In the genomic region with DNA sequence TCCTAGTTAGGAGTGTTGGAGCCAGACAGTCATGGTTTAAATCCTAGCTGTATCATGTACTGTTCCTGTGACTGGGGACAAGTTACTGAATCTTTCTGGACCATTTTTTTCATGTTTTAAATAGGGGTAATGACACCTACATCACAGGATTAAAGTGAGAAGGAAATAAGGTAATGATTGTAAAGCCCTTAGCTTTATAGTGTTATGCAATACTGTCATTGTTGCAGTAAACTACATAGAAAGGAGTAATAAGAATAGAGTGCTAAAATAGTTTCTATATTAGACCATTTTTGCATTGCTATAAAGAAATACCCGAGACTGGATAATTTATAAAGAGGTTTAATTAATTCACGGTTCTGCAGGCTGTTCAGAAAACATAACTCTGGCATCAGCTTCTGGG, we compare ENCODE assay signal across 20 cellular contexts. TPM values are rescaled to one million over a fixed set of nuclear protein-coding genes. Genes with fewer than 3 reads are reported as not detected.
A peak's percentile ranks its signal among the peaks of the same experiment; 100 is the strongest.
DNase-seq lines count a peak whose midpoint lies in the region; ATAC-seq, FAIRE-seq and TF ChIP-seq lines count a peak whose summit lies in the region.
"Had no signal": no experiment of that assay in that cellular context is flagged by ENCODE, and none has a peak within 500 bp of the region (broad histone marks: within the 10 kb centered on the region; RNA-seq: fewer than 3 reads in every experiment).

No MANE protein-coding gene starts in this region.

- BruUV-seq in HepG2 (replicated peaks; lab: Mats Ljungman, UMichigan) = TSS peak; percentile 2
- BruUV-seq in Panc1 (replicated peaks; lab: Mats Ljungman, UMichigan) = TSS peak; percentile 8

- H3K27ac ChIP-seq in HepG2 (ENCODE audit: extremely low read length, insufficient read depth, low read length) (no peak overlapping the region), right lobe of liver (no peak overlapping the region), Panc1 (ENCODE audit: low read length) (no peak overlapping the region), suprapubic skin (no peak overlapping the region)
- H3K27ac ChIP-seq in effector memory CD4-positive, alpha-beta T cell (ENCODE audit: insufficient read depth, low read length, poor library complexity, severe bottlenecking) = no peak overlapping the region
- H3K27ac ChIP-seq: BLaER1 treated with 17β-estradiol and CSF1 and Interleukin-3, amounts not matched to agents 10 nM and 100 nM had no signal

- in situ Hi-C loops in HepG2 (cut with HindIII; ENCODE audit: extremely low pct_ligation_motif_present, low pct_unique_long_range_greater_than_20kb) = no loop called here
- in situ Hi-C loops in Panc1 (cut with HindIII; ENCODE audit: low pct_unique_long_range_greater_than_20kb, low sequenced_read_pairs) = no loop called here

- H3K36me3 ChIP-seq in HepG2 (replicated peaks in 1 of 2; ENCODE audit: control insufficient read depth in 1 of 2, insufficient read depth in 2 of 2, low read length in 2 of 2) (peaks cover 0 to 3% of the 10 kb centered on the region in 2 experiments; a peak in 2 of 5 replicates), right lobe of liver (no peaks in the 10 kb centered on the region), Panc1 (ENCODE audit: control insufficient read depth, insufficient read depth, low read length) (no peaks in the 10 kb centered on the region), suprapubic skin (no peaks in the 10 kb centered on the region)
- H3K36me3 ChIP-seq in effector memory CD4-positive, alpha-beta T cell (ENCODE audit: control insufficient read depth, insufficient read depth, low read length) = no peaks in the 10 kb centered on the region

- TF ChIP-seq POLR2A in HepG2 (IDR thresholded peaks at IDR 0.05; ENCODE audit: insufficient read depth in 1 of 2, low read depth in 2 of 2, low read length in 2 of 2) (no peak), right lobe of liver (IDR thresholded peaks at IDR 0.05) (no peak), suprapubic skin (IDR thresholded peaks at IDR 0.05) (no peak)

- H4K20me1 ChIP-seq in HepG2 (ENCODE audit: insufficient read depth, low read length) = peaks cover 34% of the 10 kb centered on the region

- intact Hi-C loops in HepG2 (cut with micrococcal nuclease; ENCODE audit: unreplicated experiment) (no loop called here), right lobe of liver (cut with DNase I) (no loop called here), Panc1 (cut with micrococcal nuclease; ENCODE audit: unreplicated experiment) (no loop called here), left colon (cut with DNase I, micrococcal nuclease) (no loop called here)

- no peak overlapping the region for H2AFZ ChIP-seq in HepG2 (ENCODE audit: low read length)

- no peaks in the 10 kb centered on the region for H3K27me3 ChIP-seq in HepG2 (ENCODE audit: control insufficient read depth in 1 of 2, insufficient read depth in 2 of 2, low read length in 2 of 2)
- no peaks in the 10 kb centered on the region for H3K27me3 ChIP-seq in right lobe of liver
- H3K27me3 ChIP-seq in Panc1 (ENCODE audit: control insufficient read depth, insufficient read depth, low read length) = no peaks in the 10 kb centered on the region
- no peaks in the 10 kb centered on the region for H3K27me3 ChIP-seq in effector memory CD4-positive, alpha-beta T cell (replicated peaks; ENCODE audit: control insufficient read depth, insufficient read depth, low read length, poor library complexity, severe bottlenecking)
- no peaks in the 10 kb centered on the region for H3K27me3 ChIP-seq in suprapubic skin
- H3K27me3 ChIP-seq: BLaER1 treated with 17β-estradiol and CSF1 and Interleukin-3, amounts not matched to agents 10 nM and 100 nM had no signal

- TF ChIP-seq RAD21 in HepG2 (CRISPR knock-in tag; IDR thresholded peaks at IDR 0.05) = no peak

- no peak overlapping the region for H3K9ac ChIP-seq in HepG2 (ENCODE audit: insufficient read depth, low read depth, low read length)
- H3K9ac ChIP-seq: BLaER1 treated with 17β-estradiol and CSF1 and Interleukin-3, amounts not matched to agents 10 nM and 100 nM had no signal

- WGBS in HepG2 (ENCODE audit: low lambda C conversion rate) = 98% methylated on average over 2 of the region's 2 CpGs
- WGBS in right lobe of liver (ENCODE audit: insufficient coverage, low coverage, low lambda C conversion rate, missing lambda C conversion rate) = 92% methylated on average over 2 of the region's 2 CpGs
- 87% methylated on average over 2 of the region's 2 CpGs for WGBS in suprapubic skin

- TF ChIP-seq EP300 in HepG2 (IDR thresholded peaks at IDR 0.05; ENCODE audit: low read depth in 2 of 2, low read length in 2 of 2) = no peak
- TF ChIP-seq EP300 in HepG2 (CRISPR knock-in tag; IDR thresholded peaks at IDR 0.05; ENCODE audit: borderline replicate concordance) = no peak
- TF ChIP-seq EP300 in suprapubic skin (IDR thresholded peaks at IDR 0.05) = no peak

- peaks cover 100% of the 10 kb centered on the region for H3K79me2 ChIP-seq in HepG2 (ENCODE audit: insufficient read depth, low read length)

- H3K4me1 ChIP-seq in HepG2 (ENCODE audit: insufficient read depth, low read length) = peaks cover 89% of the 10 kb centered on the region
- H3K4me1 ChIP-seq in right lobe of liver = peaks cover 0 to 16% (median 6%) of the 10 kb centered on the region in 4 donors
- peaks cover 9% of the 10 kb centered on the region for H3K4me1 ChIP-seq in Panc1 (ENCODE audit: control insufficient read depth, insufficient read depth, low read length)
- peaks cover 3% of the 10 kb centered on the region for H3K4me1 ChIP-seq in effector memory CD4-positive, alpha-beta T cell (ENCODE audit: control insufficient read depth, insufficient read depth, low read length, poor library complexity, severe bottlenecking)
- peaks cover 17% of the 10 kb centered on the region for H3K4me1 ChIP-seq in suprapubic skin

- no peak overlapping the region for H3K4me3 ChIP-seq in HepG2 (replicated peaks in 1 of 3; ENCODE audit: insufficient read depth in 1 of 3, low read depth in 2 of 3, low read length in 3 of 3)
- no peak overlapping the region for H3K4me3 ChIP-seq in right lobe of liver
- H3K4me3 ChIP-seq in Panc1 (ENCODE audit: low read depth in 2 of 2, low read length in 2 of 2) = no peak overlapping the region
- H3K4me3 ChIP-seq in effector memory CD4-positive, alpha-beta T cell (ENCODE audit: insufficient read depth, low read depth, low read length, poor library complexity, severe bottlenecking) = no peak overlapping the region
- no peak overlapping the region for H3K4me3 ChIP-seq in suprapubic skin
- H3K4me3 ChIP-seq: BLaER1 treated with 17β-estradiol and CSF1 and Interleukin-3, amounts not matched to agents 10 nM and 100 nM; GM12878 had no signal

- H3K9me3 ChIP-seq in HepG2 (ENCODE audit: low read length) = no peaks in the 10 kb centered on the region
- no peaks in the 10 kb centered on the region for H3K9me3 ChIP-seq in right lobe of liver
- H3K9me3 ChIP-seq in Panc1 (ENCODE audit: control insufficient read depth, insufficient read depth, low read depth, low read length) = peaks cover 3% of the 10 kb centered on the region; the same call in 1 of the 2 replicates
- H3K9me3 ChIP-seq in effector memory CD4-positive, alpha-beta T cell (ENCODE audit: control insufficient read depth, low read length) = no peaks in the 10 kb centered on the region
- no peaks in the 10 kb centered on the region for H3K9me3 ChIP-seq in suprapubic skin

- no peak for DNase-seq in HepG2 (ENCODE audit: low spot score)
- no peak for DNase-seq in right lobe of liver
- no peak for DNase-seq in Panc1 (ENCODE audit: low read depth, low spot score)
- DNase-seq in left colon = no peak
- DNase-seq in effector memory CD4-positive, alpha-beta T cell = no peak
- no peak for DNase-seq in suprapubic skin (ENCODE audit: low spot score in 2 of 2)
- no peak for DNase-seq in NCI-H1436 (lab: John Stamatoyannopoulos, UW)
- DNase-seq: CD8-positive, alpha-beta memory T cell; COR-L47; DMS 273 treated with DMSO at 0.1 percent for 48 hours; DMS53; DND-41; EL; GOT3; H7; HFFc6 had no signal

- POLR2A ChIA-PET in HepG2 (lab: Yijun Ruan, JAX) = interaction anchor here (1.1 to 2.7 kb wide), 2 partner anchors 15 to 142 kb away, joined by 4 to 13 read pairs; a partner anchor contains a TSS
- POLR2A ChIA-PET in Panc1 (lab: Charles Lee) = no interaction called here

- FAIRE-seq in HepG2 (lab: Jason Lieb, UNC) = no peak
- FAIRE-seq: GM12878, HTR-8/SVneo had no signal

- CTCF ChIA-PET in HepG2 (lab: Yijun Ruan, JAX; ENCODE audit: low intra/inter-chr PET ratio, low total read pairs) = no interaction called here
- CTCF ChIA-PET in Panc1 (lab: Charles Lee) = no interaction called here

- ATAC-seq in HepG2 (no peak), right lobe of liver (no peak), Panc1 (no peak), left colon (peak; percentile 61)
- ATAC-seq: GM12878, HCT116 had no signal

- no peak for TF ChIP-seq CTCF in HepG2 (CRISPR knock-in tag; IDR thresholded peaks at IDR 0.05)
- TF ChIP-seq CTCF in right lobe of liver (IDR thresholded peaks at IDR 0.05) = no peak
- no peak for TF ChIP-seq CTCF in Panc1 (IDR thresholded peaks at IDR 0.05)
- TF ChIP-seq CTCF in suprapubic skin (IDR thresholded peaks at IDR 0.05) = no peak

- no peak overlapping the region for H3K4me2 ChIP-seq in HepG2 (ENCODE audit: low read depth, low read length)
- H3K4me2 ChIP-seq: BLaER1 treated with 17β-estradiol and CSF1 and Interleukin-3, amounts not matched to agents 10 nM and 100 nM had no signal

RNA-seq across cellular contexts. Expression of a gene that starts 14.5 kb away (rescaled TPM):
- total RNA-seq in HepG2 (2016; rRNA removed; fragmentation: Illumina TruSeq; extraction: Trizol) (99.0 and 159 TPM in 2 replicates), right lobe of liver (10 to 100 TPM; 21.7 to 31.8 (median 26.8) TPM), Panc1 (2021; ENCODE audit: unreplicated experiment) (68.7 TPM), left colon (10 to 100 TPM; 54.9 to 62.3 TPM), suprapubic skin (10 to 100 TPM; 10.9 to 19.4 (median 13.9) TPM)
- total RNA-seq in HepG2 (2016; cell fraction: cytosol; rRNA removed; fragmentation: Illumina TruSeq; extraction: Trizol; ENCODE audit: low read depth) = 13.8 and 16.6 TPM in 2 replicates
- total RNA-seq in HepG2 (2016; cell fraction: insoluble cytoplasmic fraction; rRNA removed; fragmentation: Illumina TruSeq; extraction: Trizol) = 107 and 167 TPM in 2 replicates
- total RNA-seq in HepG2 (2016; cell fraction: membrane; rRNA removed; fragmentation: Illumina TruSeq; extraction: Trizol) = 27.7 and 34.8 TPM in 2 replicates
- total RNA-seq in HepG2 (2016; cell fraction: nucleus; rRNA removed; fragmentation: Illumina TruSeq; extraction: Trizol) = 78.6 and 83.3 TPM in 2 replicates
- 33.0 and 39.4 TPM in 2 replicates for polyA plus RNA-seq in HepG2 (2011; rRNA removed)
- polyA plus RNA-seq in HepG2 (2011; cell fraction: cytosol; rRNA removed) = 12.4 and 18.2 TPM in 2 replicates
- polyA plus RNA-seq in HepG2 (2011; cell fraction: nucleus; rRNA removed) = 33.3 and 39.4 TPM in 2 replicates
- 60.7 and 80.2 TPM in 2 replicates for polyA plus RNA-seq in HepG2 (2012)
- polyA plus RNA-seq in HepG2 (2016; cell fraction: cytosol; fragmentation: Illumina TruSeq; extraction: Trizol; ENCODE audit: low read depth) = 5.1 and 5.9 TPM in 2 replicates
- 103 and 105 TPM in 2 replicates for polyA plus RNA-seq in HepG2 (2016; cell fraction: insoluble cytoplasmic fraction; fragmentation: Illumina TruSeq; extraction: Trizol; ENCODE audit: low read depth)
- 12.6 and 14.4 TPM in 2 replicates for polyA plus RNA-seq in HepG2 (2016; cell fraction: membrane; fragmentation: Illumina TruSeq; extraction: Trizol; ENCODE audit: low read depth)
- 46.9 and 49.0 TPM in 2 replicates for polyA plus RNA-seq in HepG2 (2016; cell fraction: nucleus; fragmentation: Illumina TruSeq; extraction: Trizol; ENCODE audit: insufficient read depth, low read depth)
- 9.0 and 17.9 TPM in 2 replicates for polyA minus RNA-seq in HepG2 (2011; rRNA and poly(A)+ RNA removed; ENCODE audit: low replicate concordance)
- polyA minus RNA-seq in HepG2 (2011; cell fraction: cytosol; rRNA and poly(A)+ RNA removed) = 50.4 and 57.0 TPM in 2 replicates
- polyA minus RNA-seq in HepG2 (2011; cell fraction: nucleus; rRNA and poly(A)+ RNA removed) = 169 and 218 TPM in 2 replicates
- 35.7 TPM for polyA plus RNA-seq in Panc1 (2012; ENCODE audit: insufficient read length)
